ENCODE assay signal across 1 cellular context in the genomic region with DNA sequence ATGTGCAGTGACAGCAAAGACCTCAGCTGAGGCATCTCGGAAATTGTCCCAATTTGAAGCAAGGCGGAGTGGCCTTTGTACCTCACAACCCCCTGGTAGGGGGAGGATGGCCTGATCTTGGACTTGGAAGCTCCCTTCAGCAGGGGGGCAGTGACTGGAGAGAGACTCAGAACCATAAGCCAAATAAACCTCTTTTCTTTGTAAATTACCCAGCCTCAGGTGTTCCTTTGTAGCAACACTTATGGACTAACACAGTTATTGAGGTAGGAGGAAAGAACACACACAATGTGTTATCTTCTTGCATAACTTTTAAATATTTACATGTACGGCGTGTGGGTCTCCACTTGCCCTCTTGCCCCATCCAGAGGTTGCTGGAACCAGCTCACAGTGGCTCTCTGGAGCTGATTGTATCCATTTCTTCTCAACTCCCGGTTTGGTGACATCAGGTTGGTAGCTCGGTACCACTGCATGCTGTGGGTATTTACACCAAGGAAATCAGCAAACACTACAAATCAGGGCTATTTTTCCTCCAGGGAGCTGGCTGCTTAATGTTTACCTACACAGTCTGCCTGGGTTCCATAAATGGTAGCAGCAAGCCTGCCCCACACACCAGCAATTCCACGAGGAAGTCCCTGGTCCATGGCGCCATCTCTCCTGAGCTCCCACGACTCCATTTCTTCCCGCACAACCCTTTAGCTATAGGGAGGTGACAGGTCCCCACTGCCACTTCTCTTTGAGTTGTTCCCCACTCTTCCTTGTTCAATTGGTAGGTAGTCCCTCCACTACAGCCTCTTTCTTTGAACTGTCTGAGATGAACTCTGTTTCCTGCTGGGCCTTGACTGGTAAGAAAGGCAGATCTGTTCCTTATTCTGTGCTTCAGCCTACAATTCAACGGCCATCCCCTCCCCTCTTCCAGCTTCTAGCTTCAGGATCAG.
TF ChIP-seq lines count a peak whose summit lies in the region.

No MANE protein-coding gene starts in this region.

TF ChIP-seq in HepG2, 621 proteins besides CTCF, POLR2A, EP300 and RAD21 (continued from another document and continues in another):
- TF ChIP-seq RFX3 (CRISPR knock-in tag; IDR thresholded peaks at IDR 0.05) (no peak), GMEB2 (CRISPR knock-in tag; IDR thresholded peaks at IDR 0.05; ENCODE audit: low read depth) (no peak), AHDC1 (CRISPR knock-in tag; IDR thresholded peaks at IDR 0.05; ENCODE audit: borderline replicate concordance) (0 out of 2 replicates have a peak, but pooled peaks have one; percentile 39), ZNF292 (CRISPR knock-in tag; IDR thresholded peaks at IDR 0.05; ENCODE audit: borderline replicate concordance, low read depth) (peak; percentile 84), ARHGAP35 (CRISPR knock-in tag; IDR thresholded peaks at IDR 0.05; ENCODE audit: borderline replicate concordance) (no peak), ZNF788 (CRISPR knock-in tag; IDR thresholded peaks at IDR 0.05; ENCODE audit: borderline replicate concordance) (0 out of 2 replicates have a peak, but pooled peaks have one; percentile 3), FOXK1 (CRISPR knock-in tag; IDR thresholded peaks at IDR 0.05; ENCODE audit: borderline replicate concordance, low read depth) (peak; percentile 84), NR2F1 (CRISPR knock-in tag; IDR thresholded peaks at IDR 0.05) (peak in 1 of 2 experiments; percentile 51; a peak in 1 of 4 replicates), SNAPC2 (CRISPR knock-in tag; IDR thresholded peaks at IDR 0.05) (no peak), ZNF124 (CRISPR knock-in tag; IDR thresholded peaks at IDR 0.05) (0 out of 2 replicates have a peak, but pooled peaks have one; percentile 61), ZNF547 (CRISPR knock-in tag; IDR thresholded peaks at IDR 0.05) (no peak), FOXA3 (CRISPR knock-in tag; IDR thresholded peaks at IDR 0.05) (peak; percentile 91), FOXM1 (CRISPR knock-in tag; IDR thresholded peaks at IDR 0.05) (no peak), ATAD3A (CRISPR knock-in tag; IDR thresholded peaks at IDR 0.05) (no peak), SIN3A (IDR thresholded peaks at IDR 0.05; ENCODE audit: borderline replicate concordance, low read depth, low read length) (no peak), NR2F2 (IDR thresholded peaks at IDR 0.05; ENCODE audit: borderline replicate concordance, low read depth) (peak; percentile 70), ZNF296 (CRISPR knock-in tag; conservative IDR thresholded peaks at IDR 0.05) (no peak), ZNF773 (CRISPR knock-in tag; IDR thresholded peaks at IDR 0.05; ENCODE audit: borderline replicate concordance) (no peak), GRHL1 (CRISPR knock-in tag; conservative IDR thresholded peaks at IDR 0.05) (no peak), ZSCAN30 (CRISPR knock-in tag; IDR thresholded peaks at IDR 0.05) (no peak), TBL1XR1 (IDR thresholded peaks at IDR 0.05; ENCODE audit: borderline replicate concordance, low read length, partially characterized antibody) (no peak)
- TF ChIP-seq, protein P1, sequence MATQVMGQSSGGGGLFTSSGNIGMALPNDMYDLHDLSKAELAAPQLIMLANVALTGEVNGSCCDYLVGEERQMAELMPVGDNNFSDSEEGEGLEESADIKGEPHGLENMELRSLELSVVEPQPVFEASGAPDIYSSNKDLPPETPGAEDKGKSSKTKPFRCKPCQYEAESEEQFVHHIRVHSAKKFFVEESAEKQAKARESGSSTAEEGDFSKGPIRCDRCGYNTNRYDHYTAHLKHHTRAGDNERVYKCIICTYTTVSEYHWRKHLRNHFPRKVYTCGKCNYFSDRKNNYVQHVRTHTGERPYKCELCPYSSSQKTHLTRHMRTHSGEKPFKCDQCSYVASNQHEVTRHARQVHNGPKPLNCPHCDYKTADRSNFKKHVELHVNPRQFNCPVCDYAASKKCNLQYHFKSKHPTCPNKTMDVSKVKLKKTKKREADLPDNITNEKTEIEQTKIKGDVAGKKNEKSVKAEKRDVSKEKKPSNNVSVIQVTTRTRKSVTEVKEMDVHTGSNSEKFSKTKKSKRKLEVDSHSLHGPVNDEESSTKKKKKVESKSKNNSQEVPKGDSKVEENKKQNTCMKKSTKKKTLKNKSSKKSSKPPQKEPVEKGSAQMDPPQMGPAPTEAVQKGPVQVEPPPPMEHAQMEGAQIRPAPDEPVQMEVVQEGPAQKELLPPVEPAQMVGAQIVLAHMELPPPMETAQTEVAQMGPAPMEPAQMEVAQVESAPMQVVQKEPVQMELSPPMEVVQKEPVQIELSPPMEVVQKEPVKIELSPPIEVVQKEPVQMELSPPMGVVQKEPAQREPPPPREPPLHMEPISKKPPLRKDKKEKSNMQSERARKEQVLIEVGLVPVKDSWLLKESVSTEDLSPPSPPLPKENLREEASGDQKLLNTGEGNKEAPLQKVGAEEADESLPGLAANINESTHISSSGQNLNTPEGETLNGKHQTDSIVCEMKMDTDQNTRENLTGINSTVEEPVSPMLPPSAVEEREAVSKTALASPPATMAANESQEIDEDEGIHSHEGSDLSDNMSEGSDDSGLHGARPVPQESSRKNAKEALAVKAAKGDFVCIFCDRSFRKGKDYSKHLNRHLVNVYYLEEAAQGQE (IDR thresholded peaks at IDR 0.05; ENCODE audit: borderline replicate concordance in 1 of 2, low read depth in 1 of 2, low read length in 2 of 2) = no peak
- TF ChIP-seq, protein P2, sequence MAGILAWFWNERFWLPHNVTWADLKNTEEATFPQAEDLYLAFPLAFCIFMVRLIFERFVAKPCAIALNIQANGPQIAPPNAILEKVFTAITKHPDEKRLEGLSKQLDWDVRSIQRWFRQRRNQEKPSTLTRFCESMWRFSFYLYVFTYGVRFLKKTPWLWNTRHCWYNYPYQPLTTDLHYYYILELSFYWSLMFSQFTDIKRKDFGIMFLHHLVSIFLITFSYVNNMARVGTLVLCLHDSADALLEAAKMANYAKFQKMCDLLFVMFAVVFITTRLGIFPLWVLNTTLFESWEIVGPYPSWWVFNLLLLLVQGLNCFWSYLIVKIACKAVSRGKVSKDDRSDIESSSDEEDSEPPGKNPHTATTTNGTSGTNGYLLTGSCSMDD (CRISPR knock-in tag; IDR thresholded peaks at IDR 0.05) = no peak
- TF ChIP-seq, protein P3, sequence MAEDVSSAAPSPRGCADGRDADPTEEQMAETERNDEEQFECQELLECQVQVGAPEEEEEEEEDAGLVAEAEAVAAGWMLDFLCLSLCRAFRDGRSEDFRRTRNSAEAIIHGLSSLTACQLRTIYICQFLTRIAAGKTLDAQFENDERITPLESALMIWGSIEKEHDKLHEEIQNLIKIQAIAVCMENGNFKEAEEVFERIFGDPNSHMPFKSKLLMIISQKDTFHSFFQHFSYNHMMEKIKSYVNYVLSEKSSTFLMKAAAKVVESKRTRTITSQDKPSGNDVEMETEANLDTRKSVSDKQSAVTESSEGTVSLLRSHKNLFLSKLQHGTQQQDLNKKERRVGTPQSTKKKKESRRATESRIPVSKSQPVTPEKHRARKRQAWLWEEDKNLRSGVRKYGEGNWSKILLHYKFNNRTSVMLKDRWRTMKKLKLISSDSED (CRISPR knock-in tag; IDR thresholded peaks at IDR 0.05) = no peak
- TF ChIP-seq, protein P4, sequence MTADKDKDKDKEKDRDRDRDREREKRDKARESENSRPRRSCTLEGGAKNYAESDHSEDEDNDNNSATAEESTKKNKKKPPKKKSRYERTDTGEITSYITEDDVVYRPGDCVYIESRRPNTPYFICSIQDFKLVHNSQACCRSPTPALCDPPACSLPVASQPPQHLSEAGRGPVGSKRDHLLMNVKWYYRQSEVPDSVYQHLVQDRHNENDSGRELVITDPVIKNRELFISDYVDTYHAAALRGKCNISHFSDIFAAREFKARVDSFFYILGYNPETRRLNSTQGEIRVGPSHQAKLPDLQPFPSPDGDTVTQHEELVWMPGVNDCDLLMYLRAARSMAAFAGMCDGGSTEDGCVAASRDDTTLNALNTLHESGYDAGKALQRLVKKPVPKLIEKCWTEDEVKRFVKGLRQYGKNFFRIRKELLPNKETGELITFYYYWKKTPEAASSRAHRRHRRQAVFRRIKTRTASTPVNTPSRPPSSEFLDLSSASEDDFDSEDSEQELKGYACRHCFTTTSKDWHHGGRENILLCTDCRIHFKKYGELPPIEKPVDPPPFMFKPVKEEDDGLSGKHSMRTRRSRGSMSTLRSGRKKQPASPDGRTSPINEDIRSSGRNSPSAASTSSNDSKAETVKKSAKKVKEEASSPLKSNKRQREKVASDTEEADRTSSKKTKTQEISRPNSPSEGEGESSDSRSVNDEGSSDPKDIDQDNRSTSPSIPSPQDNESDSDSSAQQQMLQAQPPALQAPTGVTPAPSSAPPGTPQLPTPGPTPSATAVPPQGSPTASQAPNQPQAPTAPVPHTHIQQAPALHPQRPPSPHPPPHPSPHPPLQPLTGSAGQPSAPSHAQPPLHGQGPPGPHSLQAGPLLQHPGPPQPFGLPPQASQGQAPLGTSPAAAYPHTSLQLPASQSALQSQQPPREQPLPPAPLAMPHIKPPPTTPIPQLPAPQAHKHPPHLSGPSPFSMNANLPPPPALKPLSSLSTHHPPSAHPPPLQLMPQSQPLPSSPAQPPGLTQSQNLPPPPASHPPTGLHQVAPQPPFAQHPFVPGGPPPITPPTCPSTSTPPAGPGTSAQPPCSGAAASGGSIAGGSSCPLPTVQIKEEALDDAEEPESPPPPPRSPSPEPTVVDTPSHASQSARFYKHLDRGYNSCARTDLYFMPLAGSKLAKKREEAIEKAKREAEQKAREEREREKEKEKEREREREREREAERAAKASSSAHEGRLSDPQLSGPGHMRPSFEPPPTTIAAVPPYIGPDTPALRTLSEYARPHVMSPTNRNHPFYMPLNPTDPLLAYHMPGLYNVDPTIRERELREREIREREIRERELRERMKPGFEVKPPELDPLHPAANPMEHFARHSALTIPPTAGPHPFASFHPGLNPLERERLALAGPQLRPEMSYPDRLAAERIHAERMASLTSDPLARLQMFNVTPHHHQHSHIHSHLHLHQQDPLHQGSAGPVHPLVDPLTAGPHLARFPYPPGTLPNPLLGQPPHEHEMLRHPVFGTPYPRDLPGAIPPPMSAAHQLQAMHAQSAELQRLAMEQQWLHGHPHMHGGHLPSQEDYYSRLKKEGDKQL (CRISPR knock-in tag; IDR thresholded peaks at IDR 0.05; ENCODE audit: low read depth) = 0 out of 2 replicates have a peak, but pooled peaks have one; percentile 25
- TF ChIP-seq, protein P5, sequence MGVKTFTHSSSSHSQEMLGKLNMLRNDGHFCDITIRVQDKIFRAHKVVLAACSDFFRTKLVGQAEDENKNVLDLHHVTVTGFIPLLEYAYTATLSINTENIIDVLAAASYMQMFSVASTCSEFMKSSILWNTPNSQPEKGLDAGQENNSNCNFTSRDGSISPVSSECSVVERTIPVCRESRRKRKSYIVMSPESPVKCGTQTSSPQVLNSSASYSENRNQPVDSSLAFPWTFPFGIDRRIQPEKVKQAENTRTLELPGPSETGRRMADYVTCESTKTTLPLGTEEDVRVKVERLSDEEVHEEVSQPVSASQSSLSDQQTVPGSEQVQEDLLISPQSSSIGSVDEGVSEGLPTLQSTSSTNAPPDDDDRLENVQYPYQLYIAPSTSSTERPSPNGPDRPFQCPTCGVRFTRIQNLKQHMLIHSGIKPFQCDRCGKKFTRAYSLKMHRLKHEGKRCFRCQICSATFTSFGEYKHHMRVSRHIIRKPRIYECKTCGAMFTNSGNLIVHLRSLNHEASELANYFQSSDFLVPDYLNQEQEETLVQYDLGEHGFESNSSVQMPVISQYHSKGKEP (CRISPR knock-in tag; IDR thresholded peaks at IDR 0.05) = 0 out of 2 replicates have a peak, but pooled peaks have one; percentile 13
